In genomic region chr13:73870036-73870741, GRCh38 we compare ENCODE assay signal across 12 cellular contexts.
DNase-seq lines count a peak whose midpoint lies in the region; ATAC-seq and TF ChIP-seq lines count a peak whose summit lies in the region.
"Had no signal": no experiment of that assay in that cellular context is flagged by ENCODE, and none has a peak within 500 bp of the region (broad histone marks: within the 10 kb centered on the region; RNA-seq: fewer than 3 reads in every experiment).

No MANE protein-coding gene starts in this region.

- H3K4me3 ChIP-seq in AG04450 (ENCODE audit: low read depth, low read length), result peak overlapping the region; percentile 59; the same call in 1 of the 2 replicates
- no peak overlapping the region for H3K4me3 ChIP-seq in epithelial cell of esophagus (ENCODE audit: low read length)
- no peak overlapping the region for H3K4me3 ChIP-seq in muscle layer of duodenum (ENCODE audit: low read depth in 1 of 2, low read length in 2 of 2)
- no peak overlapping the region for H3K4me3 ChIP-seq in left lung
- H3K4me3 ChIP-seq: cardiac muscle cell, SJCRH30 had no signal

- no peak for ATAC-seq in left lung
- no peak for ATAC-seq in stimulated activated effector memory CD8-positive, alpha-beta T cell treated with anti-CD3 and anti-CD28 coated beads, Interleukin-12 subunit alpha, Interleukin-12 subunit beta, amount 100 ng/mL, for 72 hours

- CTCF ChIA-PET in AG04450 (lab: Charles Lee), result interaction anchor here (1.3 kb wide), 1 partner anchor 20 kb away, joined by 7 read pairs; no protein-coding TSS in a partner anchor

- H3K9me3 Mint-ChIP-seq in stimulated activated effector memory CD8-positive, alpha-beta T cell treated with anti-CD3 and anti-CD28 coated beads, Interleukin-12 subunit alpha, Interleukin-12 subunit beta, amount 100 ng/mL, for 72 hours, result no peaks in the 10 kb centered on the region
- H3K9me3 Mint-ChIP-seq: neural crest cell had no signal

- H3K9me3 ChIP-seq in AG04450 (ENCODE audit: control insufficient read depth, insufficient read depth, low read length), result no peaks in the 10 kb centered on the region
- no peaks in the 10 kb centered on the region for H3K9me3 ChIP-seq in muscle layer of duodenum (ENCODE audit: control insufficient read depth in 1 of 2, low read length in 2 of 2)
- H3K9me3 ChIP-seq in left lung, result no peaks in the 10 kb centered on the region
- H3K9me3 ChIP-seq: SJCRH30 had no signal

- intact Hi-C loops in left lung (cut with DNase I), result no loop called here

- POLR2A ChIA-PET in AG04450 (lab: Yijun Ruan, JAX), result interaction anchor here (0.6 to 1.4 kb wide), 4 partner anchors 19 to 1283 kb away, joined by 3 to 6 read pairs (median 3); no protein-coding TSS in a partner anchor

- H3K27ac Mint-ChIP-seq in stimulated activated effector memory CD8-positive, alpha-beta T cell treated with anti-CD3 and anti-CD28 coated beads, Interleukin-12 subunit alpha, Interleukin-12 subunit beta, amount 100 ng/mL, for 72 hours, result no peak overlapping the region

- no peak for TF ChIP-seq CTCF in AG04450 (IDR thresholded peaks at IDR 0.05; ENCODE audit: low read depth, low read length)
- no peak for TF ChIP-seq CTCF in epithelial cell of esophagus (IDR thresholded peaks at IDR 0.05; ENCODE audit: insufficient read depth, low read depth, low read length, missing control alignments)
- TF ChIP-seq CTCF in left lung (IDR thresholded peaks at IDR 0.05), result no peak

- peaks cover 5% of the 10 kb centered on the region for H3K36me3 Mint-ChIP-seq in stimulated activated effector memory CD8-positive, alpha-beta T cell treated with anti-CD3 and anti-CD28 coated beads, Interleukin-12 subunit alpha, Interleukin-12 subunit beta, amount 100 ng/mL, for 72 hours

- no peaks in the 10 kb centered on the region for H3K27me3 ChIP-seq in AG04450 (ENCODE audit: control insufficient read depth, insufficient read depth, low read length)
- H3K27me3 ChIP-seq in muscle layer of duodenum (ENCODE audit: low read depth, low read length), result no peaks in the 10 kb centered on the region
- no peaks in the 10 kb centered on the region for H3K27me3 ChIP-seq in left lung
- H3K27me3 ChIP-seq: cardiac muscle cell, SJCRH30 had no signal

- H3K27ac ChIP-seq in AG04450 (ENCODE audit: low read depth, low read length), result peak overlapping the region; percentile 92
- peak overlapping the region; percentile 62 for H3K27ac ChIP-seq in muscle layer of duodenum (ENCODE audit: low read length)
- H3K27ac ChIP-seq in left lung, result no peak overlapping the region
- H3K27ac ChIP-seq: cardiac muscle cell, SJCRH30 had no signal

- H3K4me3 Mint-ChIP-seq in stimulated activated effector memory CD8-positive, alpha-beta T cell treated with anti-CD3 and anti-CD28 coated beads, Interleukin-12 subunit alpha, Interleukin-12 subunit beta, amount 100 ng/mL, for 72 hours, result no peak overlapping the region
- H3K4me3 Mint-ChIP-seq: neural crest cell had no signal

- H3K4me1 Mint-ChIP-seq in stimulated activated effector memory CD8-positive, alpha-beta T cell treated with anti-CD3 and anti-CD28 coated beads, Interleukin-12 subunit alpha, Interleukin-12 subunit beta, amount 100 ng/mL, for 72 hours, result peaks cover 45% of the 10 kb centered on the region

- H3K4me1 ChIP-seq in muscle layer of duodenum (ENCODE audit: control insufficient read depth in 1 of 2, insufficient read depth in 2 of 2, low read length in 2 of 2), result no peaks in the 10 kb centered on the region
- peaks cover 0 to 4% of the 10 kb centered on the region in 2 donors for H3K4me1 ChIP-seq in left lung
- H3K4me1 ChIP-seq: SJCRH30 had no signal

- H3K36me3 ChIP-seq in muscle layer of duodenum (ENCODE audit: control insufficient read depth in 1 of 2, insufficient read depth in 2 of 2, low read length in 2 of 2) (no peaks in the 10 kb centered on the region), left lung (no peaks in the 10 kb centered on the region)
- H3K36me3 ChIP-seq: cardiac muscle cell, SJCRH30 had no signal

- DNase-seq in AG04450 (ENCODE audit: low read depth, low spot score) (no peak), LHCN-M2 (ENCODE audit: low read depth) (peak; percentile 18), epithelial cell of esophagus (ENCODE audit: low read depth) (peak; percentile 51), AG20443 (ENCODE audit: low spot score) (no peak), hypothalamus (lab: John Stamatoyannopoulos, UW) (no peak), left lung (no peak)
- DNase-seq in stimulated activated effector memory CD8-positive, alpha-beta T cell treated with anti-CD3 and anti-CD28 coated beads, Interleukin-12 subunit alpha, Interleukin-12 subunit beta, amount 100 ng/mL, for 72 hours (ENCODE audit: low spot score in 2 of 2), result no peak
- DNase-seq: NCI-H1105 had no signal

Comparison
In these comparisons a context has a peak if more than half of its experiments do, and no peak if none do; other contexts are left out.
1. DNase-seq: peak in LHCN-M2 (single experiment) and epithelial cell of esophagus (single experiment); none in AG04450 (single experiment), AG20443 (single experiment), hypothalamus (0 of 51), left lung (0 of 2) and stimulated activated effector memory CD8-positive, alpha-beta T cell treated with anti-CD3 and anti-CD28 coated beads, Interleukin-12 subunit alpha, Interleukin-12 subunit beta, amount 100 ng/mL, for 72 hours (0 of 2).
2. H3K27ac ChIP-seq: peak in AG04450 (single experiment) and muscle layer of duodenum (single experiment); none in left lung (0 of 2).